In the genomic region with DNA sequence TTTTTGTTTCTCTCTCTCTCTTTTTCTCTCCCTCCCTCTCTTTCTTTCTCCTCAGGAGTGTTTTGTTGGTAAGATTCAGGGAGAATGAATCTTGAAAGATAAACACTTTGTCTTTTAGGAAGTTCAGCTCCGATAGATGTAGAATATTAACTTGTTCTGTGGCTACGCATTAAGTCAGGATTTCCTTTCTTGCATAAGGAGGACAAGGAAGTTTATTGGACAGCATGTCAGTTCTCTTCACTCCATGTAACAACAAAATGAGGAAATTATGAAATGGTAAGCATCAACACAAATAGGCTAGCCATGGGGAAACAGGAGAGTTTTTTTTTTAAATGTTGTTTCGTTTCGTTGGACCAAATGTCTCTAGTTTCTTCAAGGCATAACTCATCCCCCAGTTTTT, we compare ENCODE assay signal across 2 cellular contexts. TPM values are rescaled to one million over a fixed set of nuclear protein-coding genes. Genes with fewer than 3 reads are reported as not detected.
"Had no signal": no experiment of that assay in that cellular context is flagged by ENCODE, and none has a peak within 500 bp of the region (broad histone marks: within the 10 kb centered on the region; RNA-seq: fewer than 3 reads in every experiment).

Gene CLEC4E, minus strand, starts transcription at position 90 of the 400 bp plus-strand sequence. CDS start 108 bp downstream, outside the sequence.

RNA-seq across cellular contexts. Expression of gene CLEC4E, which starts in this region (rescaled TPM):
- total RNA-seq: osteoblast, skeletal muscle tissue had no signal
